8 cellular contexts compared by ENCODE assay signal in genomic region chr10:53029872-53030849, GRCh38.
A peak's percentile ranks its signal among the peaks of the same experiment; 100 is the strongest.
DNase-seq lines count a peak whose midpoint lies in the region; ATAC-seq, FAIRE-seq and TF ChIP-seq lines count a peak whose summit lies in the region.
"Not testable (repeated sequence)": the region's sequence is repeated elsewhere in the genome, so short reads cannot be mapped to it uniquely, and the experiment has no call there.

No MANE protein-coding gene starts in this region.

- TSS peak; percentile 77 for BruUV-seq in endothelial cell of umbilical vein (replicated peaks; lab: Mats Ljungman, UMichigan)

- FAIRE-seq in endothelial cell of umbilical vein (lab: Jason Lieb, UNC): peak; percentile 74

- peak overlapping the region; percentile 77 for H2AFZ ChIP-seq in endothelial cell of umbilical vein (ENCODE audit: low read depth, low read length)

- not testable (repeated sequence) for H3K9me1 ChIP-seq in endothelial cell of umbilical vein (replicated peaks; ENCODE audit: control insufficient read depth, extremely low read depth, insufficient read depth, low read length)

- not testable (repeated sequence) for H3K79me2 ChIP-seq in endothelial cell of umbilical vein (ENCODE audit: control insufficient read depth, insufficient read depth, low read length)

- DNase-seq in EH (ENCODE audit: low read depth) (peak; percentile 60), endothelial cell of umbilical vein (ENCODE audit: low read depth, low spot score) (peak; percentile 85), stromal cell of bone marrow (ENCODE audit: low read depth) (peak; percentile 3)
- not testable (repeated sequence) for DNase-seq in left lung

- H3K27ac ChIP-seq in HUES6 (ENCODE audit: low read depth, low read length) (peak overlapping the region; percentile 63; the same call in 1 of the 2 replicates), endothelial cell of umbilical vein (ENCODE audit: insufficient read depth, low read depth, low read length) (peak overlapping the region; percentile 58), left lung (peak overlapping the region in 1 of 2 donors; percentile 2)

- H3K4me1 ChIP-seq in HUES6 (ENCODE audit: control insufficient read depth, insufficient read depth, low read length) (peaks cover 15% of the 10 kb centered on the region), endothelial cell of umbilical vein (ENCODE audit: control insufficient read depth, extremely low read depth, insufficient read depth, low read length) (peaks cover 20% of the 10 kb centered on the region)
- H3K4me1 ChIP-seq in left lung: not testable (repeated sequence)

- TF ChIP-seq POLR2A in endothelial cell of umbilical vein (IDR thresholded peaks at IDR 0.05; ENCODE audit: low read depth, low read length): not testable (repeated sequence)

- not testable (repeated sequence) for H3K27me3 ChIP-seq in HUES6 (ENCODE audit: control insufficient read depth, insufficient read depth, low read length); endothelial cell of umbilical vein (ENCODE audit: control insufficient read depth in 2 of 2, insufficient read depth in 2 of 2, low read length in 2 of 2); left lung

- H3K4me3 ChIP-seq in HUES6 (ENCODE audit: low read depth, low read length); endothelial cell of umbilical vein (replicated peaks in 1 of 3; ENCODE audit: insufficient read depth in 1 of 3, low read depth in 1 of 3, low read length in 3 of 3); left lung: not testable (repeated sequence)

- not testable (repeated sequence) for H3K9me3 ChIP-seq in HUES6 (ENCODE audit: control insufficient read depth, insufficient read depth, low read depth, low read length); endothelial cell of umbilical vein (replicated peaks; ENCODE audit: control insufficient read depth, insufficient read depth, low read length); left lung

- not testable (repeated sequence) for H4K20me1 ChIP-seq in endothelial cell of umbilical vein (replicated peaks; ENCODE audit: control insufficient read depth, extremely low read depth, insufficient read depth, low read length)

- POLR2A ChIA-PET in endothelial cell of umbilical vein (lab: Charles Lee): not testable (repeated sequence)

- ATAC-seq in GM19397 (IDR thresholded peaks at IDR 0.05; ENCODE audit: unreplicated experiment) (peak; percentile 54), HG02884 (IDR thresholded peaks at IDR 0.05; ENCODE audit: unreplicated experiment) (peak; percentile 46), SK-N-SH treated with all-trans-retinoic acid at 6 μM for 48 hours (peak; percentile 48; the same call in 2 of the 3 replicates), left lung (peak; percentile 32)

- TF ChIP-seq CTCF in endothelial cell of umbilical vein (IDR thresholded peaks at IDR 0.05; ENCODE audit: extremely low read depth in 1 of 2, insufficient read depth in 1 of 2, low read depth in 1 of 2, low read length in 2 of 2); left lung (IDR thresholded peaks at IDR 0.05): not testable (repeated sequence)

- H3K4me2 ChIP-seq in endothelial cell of umbilical vein (ENCODE audit: insufficient read depth, low read length): peak overlapping the region; percentile 67

- intact Hi-C loops in endothelial cell of umbilical vein (cut with micrococcal nuclease): loop anchor here (1.0 kb wide), 1 partner anchor 104 kb away; no protein-coding TSS in a partner anchor
- intact Hi-C loops in left lung (cut with DNase I): not testable (repeated sequence)

- H3K9ac ChIP-seq in HUES6 (ENCODE audit: low read length) (peak overlapping the region; percentile 8), endothelial cell of umbilical vein (replicated peaks; ENCODE audit: extremely low read depth, insufficient read depth, low read length) (peak overlapping the region; percentile 47)

- dilution Hi-C loops in endothelial cell of umbilical vein (cut with MboI; ENCODE audit: extremely low pct_ligation_motif_present, low sequenced_read_pairs): not testable (repeated sequence)

- CTCF ChIA-PET in endothelial cell of umbilical vein (lab: Charles Lee): interaction anchor here (0.6 to 1.0 kb wide), 2 partner anchors 44 to 78 kb away, joined by 4 to 5 read pairs; no protein-coding TSS in a partner anchor

- H3K36me3 ChIP-seq in HUES6 (ENCODE audit: control insufficient read depth, insufficient read depth, low read length); endothelial cell of umbilical vein (ENCODE audit: control insufficient read depth in 2 of 2, extremely low read depth in 1 of 2, insufficient read depth in 2 of 2, low read length in 2 of 2); left lung: not testable (repeated sequence)

TF ChIP-seq in endothelial cell of umbilical vein, 7 proteins besides CTCF, POLR2A, EP300 and RAD21:
- TF ChIP-seq FOS (IDR thresholded peaks at IDR 0.05; ENCODE audit: borderline replicate concordance, insufficient read depth, low read length): peak; percentile 45
- peak; percentile 55 for TF ChIP-seq GATA2 (IDR thresholded peaks at IDR 0.05; ENCODE audit: insufficient read depth, insufficient read length, low read depth, low read length)
